In genomic region chr17:28335201-28335958, GRCh38 we compare ENCODE assay signal across 1 cellular context.
TF ChIP-seq lines count a peak whose summit lies in the region.

TSS of gene IFT20 (minus strand) at chr17:28335472. CDS start at chr17:28331985, 3,487 bp downstream.
TSS of gene TNFAIP1 (plus strand) at chr17:28335761. CDS start at chr17:28339522, 3,761 bp downstream.

TF ChIP-seq in GM12878, 131 proteins besides CTCF, POLR2A, EP300 and RAD21 (continued from another document and continues in another):
- peak; percentile 99 for TF ChIP-seq ATF2 (IDR thresholded peaks at IDR 0.05; ENCODE audit: low read length)
- peak; percentile 99 for TF ChIP-seq CREM (IDR thresholded peaks at IDR 0.05; ENCODE audit: low read depth)
- peak; percentile 44; the same call in 1 of the 2 replicates for TF ChIP-seq MAX (IDR thresholded peaks at IDR 0.05; ENCODE audit: low read depth, low read length)
- no peak for TF ChIP-seq FOS (IDR thresholded peaks at IDR 0.05; ENCODE audit: borderline replicate concordance, extremely low read depth, insufficient read length)
- peak; percentile 97 for TF ChIP-seq JUND (IDR thresholded peaks at IDR 0.05; ENCODE audit: low read depth, low read length)
- peak; percentile 32; the same call in 1 of the 2 replicates for TF ChIP-seq BMI1 (IDR thresholded peaks at IDR 0.05; ENCODE audit: borderline replicate concordance)
- no peak for TF ChIP-seq MEF2A (IDR thresholded peaks at IDR 0.05; ENCODE audit: insufficient read depth, low read depth, low read length)
- 0 out of 2 replicates have a peak, but pooled peaks have one; percentile 41 for TF ChIP-seq RELB (IDR thresholded peaks at IDR 0.05; ENCODE audit: low read depth)
- peak; percentile 97 for TF ChIP-seq SIX5 (IDR thresholded peaks at IDR 0.05; ENCODE audit: low read depth, low read length, severe bottlenecking)
- no peak for TF ChIP-seq YBX1 (IDR thresholded peaks at IDR 0.05)
- TF ChIP-seq MXI1 (IDR thresholded peaks at IDR 0.05; ENCODE audit: low read depth, low read length), result peak; percentile 87
- TF ChIP-seq PBX3 (IDR thresholded peaks at IDR 0.05; ENCODE audit: insufficient replicate concordance, low read depth, low read length), result peak; percentile 39
- TF ChIP-seq LARP7 (IDR thresholded peaks at IDR 0.05), result no peak
- TF ChIP-seq CEBPZ (IDR thresholded peaks at IDR 0.05; ENCODE audit: low read depth, low read length), result no peak
- no peak for TF ChIP-seq STAT3 (IDR thresholded peaks at IDR 0.05; ENCODE audit: low read depth, low read length)
- no peak for TF ChIP-seq NFXL1 (IDR thresholded peaks at IDR 0.05; ENCODE audit: borderline replicate concordance)
- TF ChIP-seq MYC (IDR thresholded peaks at IDR 0.05; ENCODE audit: insufficient read depth, insufficient read length, insufficient replicate concordance, low read length, severe bottlenecking), result no peak
- peak; percentile 94 for TF ChIP-seq RELA (IDR thresholded peaks at IDR 0.05; ENCODE audit: borderline replicate concordance, partially characterized antibody)
- no peak for TF ChIP-seq RAD51 (IDR thresholded peaks at IDR 0.05)
- TF ChIP-seq EED (IDR thresholded peaks at IDR 0.05; ENCODE audit: low read depth), result no peak
- TF ChIP-seq ZNF217 (IDR thresholded peaks at IDR 0.05), result no peak
- TF ChIP-seq CEBPB (IDR thresholded peaks at IDR 0.05; ENCODE audit: borderline replicate concordance in 1 of 2, low read depth in 2 of 2, low read length in 2 of 2), result no peak
- no peak for TF ChIP-seq HSF1 (IDR thresholded peaks at IDR 0.05; ENCODE audit: low read depth, low read length)
- peak; percentile 76 for TF ChIP-seq MEF2B (IDR thresholded peaks at IDR 0.05; ENCODE audit: partially characterized antibody, poor library complexity, severe bottlenecking)
- no peak for TF ChIP-seq ZNF622 (IDR thresholded peaks at IDR 0.05)
- TF ChIP-seq ZBTB4 (CRISPR knock-in tag; IDR thresholded peaks at IDR 0.05), result peak; percentile 90
- no peak for TF ChIP-seq NFYA (IDR thresholded peaks at IDR 0.05; ENCODE audit: borderline replicate concordance, low read depth, low read length)
- no peak for TF ChIP-seq ZNF384 (IDR thresholded peaks at IDR 0.05; ENCODE audit: borderline replicate concordance, low read depth, low read length)
- peak; percentile 94 for TF ChIP-seq NKRF (conservative IDR thresholded peaks at IDR 0.05)
- TF ChIP-seq BRCA1 (IDR thresholded peaks at IDR 0.05; ENCODE audit: low read depth, low read length), result peak; percentile 58; the same call in 1 of the 2 replicates
- TF ChIP-seq DPF2 (IDR thresholded peaks at IDR 0.05), result no peak; the same call in 1 of the 2 replicates
- TF ChIP-seq KDM1A (IDR thresholded peaks at IDR 0.05; ENCODE audit: borderline replicate concordance), result no peak
- TF ChIP-seq SUPT20H (IDR thresholded peaks at IDR 0.05; ENCODE audit: borderline replicate concordance, control insufficient read depth, low read depth, low read length), result no peak
- TF ChIP-seq PAX5 (IDR thresholded peaks at IDR 0.05; ENCODE audit: borderline replicate concordance, low read depth, low read length), result no peak
- peak; percentile 99 for TF ChIP-seq GABPA (IDR thresholded peaks at IDR 0.05; ENCODE audit: low read depth)
- TF ChIP-seq CHD1 (IDR thresholded peaks at IDR 0.05; ENCODE audit: low read depth, low read length), result no peak
- peak; percentile 6; the same call in 1 of the 2 replicates for TF ChIP-seq IRF3 (IDR thresholded peaks at IDR 0.05)
- peak; percentile 97 for TF ChIP-seq CREB1 (IDR thresholded peaks at IDR 0.05; ENCODE audit: low read depth)
- TF ChIP-seq EGR1 (IDR thresholded peaks at IDR 0.05; ENCODE audit: borderline replicate concordance in 1 of 2, low read depth in 2 of 2, low read length in 2 of 2), result peak; percentile 46 to 87
- TF ChIP-seq KLF5 (IDR thresholded peaks at IDR 0.05; ENCODE audit: partially characterized antibody), result peak; percentile 95
- no peak for TF ChIP-seq IKZF2 (IDR thresholded peaks at IDR 0.05)
- no peak for TF ChIP-seq HDAC6 (IDR thresholded peaks at IDR 0.05; ENCODE audit: unreplicated experiment)
- TF ChIP-seq MYB (IDR thresholded peaks at IDR 0.05; ENCODE audit: borderline replicate concordance, low read depth, low read length), result no peak
- TF ChIP-seq RFX5 (IDR thresholded peaks at IDR 0.05; ENCODE audit: low read depth, low read length), result peak; percentile 41; the same call in 1 of the 2 replicates
- no peak for TF ChIP-seq USF2 (IDR thresholded peaks at IDR 0.05; ENCODE audit: borderline replicate concordance, low read depth, low read length)
- TF ChIP-seq CBFB (IDR thresholded peaks at IDR 0.05; ENCODE audit: low read depth), result no peak
- TF ChIP-seq SUZ12 (IDR thresholded peaks at IDR 0.05; ENCODE audit: unreplicated experiment), result no peak
- TF ChIP-seq ATF7 (IDR thresholded peaks at IDR 0.05; ENCODE audit: low read depth), result peak; percentile 100
- no peak for TF ChIP-seq TCF7 (IDR thresholded peaks at IDR 0.05; ENCODE audit: borderline replicate concordance)
- peak; percentile 40; the same call in 2 of the 3 replicates for TF ChIP-seq POU2F2 (IDR thresholded peaks at IDR 0.05; ENCODE audit: borderline replicate concordance, low read depth, low read length)
- no peak for TF ChIP-seq ZBED1 (IDR thresholded peaks at IDR 0.05; ENCODE audit: borderline replicate concordance)
